In genomic region chrX:132258509-132258908, GRCh38 we compare ENCODE assay signal across 31 cellular contexts.
"Had no signal": no experiment of that assay in that cellular context is flagged by ENCODE, and none has a peak within 500 bp of the region (broad histone marks: within the 10 kb centered on the region; RNA-seq: fewer than 3 reads in every experiment).

No MANE protein-coding gene starts in this region.

- H3K36me3 ChIP-seq: brain microvascular endothelial cell, esophagus muscularis mucosa, gastrocnemius medialis, heart left ventricle had no signal

- H3K36me3 Mint-ChIP-seq: activated CD4-positive, alpha-beta memory T cell treated with anti-CD3 and anti-CD28 coated beads for 36 hours; activated CD8-positive, alpha-beta memory T cell treated with anti-CD3 and anti-CD28 coated beads, Interleukin-2, amount 10 ng/mL, durations not matched to agents 7 days and 5 days had no signal

- H3K27ac ChIP-seq: brain microvascular endothelial cell, coronary artery, dorsolateral prefrontal cortex, esophagus muscularis mucosa, foreskin keratinocyte, gastrocnemius medialis, heart left ventricle had no signal

- H3K4me1 ChIP-seq: esophagus muscularis mucosa, foreskin keratinocyte, gastrocnemius medialis, heart left ventricle had no signal

- H3K4me3 Mint-ChIP-seq: activated CD4-positive, alpha-beta memory T cell treated with anti-CD3 and anti-CD28 coated beads for 36 hours; activated CD4-positive, alpha-beta T cell treated with anti-CD3 and anti-CD28 coated beads for 36 hours; activated CD4-positive, alpha-beta T cell treated with anti-CD3 and anti-CD28 coated beads, Interleukin-2, amount 10 ng/mL, durations not matched to agents 24 days and 14 days; activated CD8-positive, alpha-beta memory T cell treated with anti-CD3 and anti-CD28 coated beads, Interleukin-2, amount 10 ng/mL, durations not matched to agents 7 days and 5 days; activated CD8-positive, alpha-beta T cell treated with anti-CD3 and anti-CD28 coated beads, Interleukin-2, amount 10 ng/mL, durations not matched to agents 7 days and 5 days; activated naive CD8-positive, alpha-beta T cell; activated T-cell treated with anti-CD3 and anti-CD28 coated beads, Interleukin-2, amount 50 U/mL, for 72 hours; central memory CD8-positive, alpha-beta T cell; dendritic cell treated with granulocyte-macrophage colony-stimulating factor and Interleukin-4, amounts not matched to agents 40 ng/mL and 50 ng/mL, for 4 days; T-helper 17 cell; T-helper 2 cell treated with Interferon-gamma antibody and Interleukin-4, amounts not matched to agents 5 μg/mL and 100 μg/mL, for 36 hours had no signal

- H3K9me3 ChIP-seq: esophagus muscularis mucosa, gastrocnemius medialis, heart left ventricle had no signal

- H3K4me3 ChIP-seq: coronary artery, dorsolateral prefrontal cortex, esophagus muscularis mucosa, gastrocnemius medialis, heart left ventricle had no signal

- H3K9me3 Mint-ChIP-seq: activated CD4-positive, alpha-beta memory T cell treated with anti-CD3 and anti-CD28 coated beads for 36 hours; activated CD4-positive, alpha-beta T cell treated with anti-CD3 and anti-CD28 coated beads, Interleukin-2, amount 10 ng/mL, durations not matched to agents 24 days and 14 days; central memory CD8-positive, alpha-beta T cell; dendritic cell treated with granulocyte-macrophage colony-stimulating factor and Interleukin-4, amounts not matched to agents 40 ng/mL and 50 ng/mL, for 4 days; T-helper 2 cell treated with Interferon-gamma antibody and Interleukin-4, amounts not matched to agents 5 μg/mL and 100 μg/mL, for 36 hours had no signal

- H3K4me1 Mint-ChIP-seq: activated CD4-positive, alpha-beta T cell treated with anti-CD3 and anti-CD28 coated beads, Interleukin-2, amount 10 ng/mL, durations not matched to agents 24 days and 14 days; activated CD8-positive, alpha-beta memory T cell treated with anti-CD3 and anti-CD28 coated beads, Interleukin-2, amount 10 ng/mL, durations not matched to agents 7 days and 5 days; central memory CD8-positive, alpha-beta T cell; T-helper 17 cell had no signal

- H3K27me3 ChIP-seq: brain microvascular endothelial cell, esophagus muscularis mucosa, foreskin keratinocyte, gastrocnemius medialis had no signal

- H3K27me3 Mint-ChIP-seq: activated CD4-positive, alpha-beta memory T cell treated with anti-CD3 and anti-CD28 coated beads for 36 hours; activated CD4-positive, alpha-beta T cell treated with anti-CD3 and anti-CD28 coated beads for 36 hours; activated CD4-positive, alpha-beta T cell treated with anti-CD3 and anti-CD28 coated beads, Interleukin-2, amount 10 ng/mL, durations not matched to agents 24 days and 14 days; activated CD8-positive, alpha-beta memory T cell treated with anti-CD3 and anti-CD28 coated beads, Interleukin-2, amount 10 ng/mL, durations not matched to agents 7 days and 5 days; activated naive CD8-positive, alpha-beta T cell; central memory CD8-positive, alpha-beta T cell; dendritic cell treated with granulocyte-macrophage colony-stimulating factor and Interleukin-4, amounts not matched to agents 40 ng/mL and 50 ng/mL, for 4 days; T-helper 17 cell had no signal

- H3K27ac Mint-ChIP-seq: activated CD4-positive, alpha-beta memory T cell treated with anti-CD3 and anti-CD28 coated beads for 36 hours; activated CD4-positive, alpha-beta T cell treated with anti-CD3 and anti-CD28 coated beads for 36 hours; activated CD4-positive, alpha-beta T cell treated with anti-CD3 and anti-CD28 coated beads, Interleukin-2, amount 10 ng/mL, durations not matched to agents 24 days and 14 days; activated CD8-positive, alpha-beta memory T cell treated with anti-CD3 and anti-CD28 coated beads, Interleukin-2, amount 10 ng/mL, durations not matched to agents 7 days and 5 days; activated CD8-positive, alpha-beta T cell treated with anti-CD3 and anti-CD28 coated beads, Interleukin-2, amount 10 ng/mL, durations not matched to agents 7 days and 5 days; activated naive CD8-positive, alpha-beta T cell; activated T-cell treated with anti-CD3 and anti-CD28 coated beads, Interleukin-2, amount 50 U/mL, for 72 hours; dendritic cell treated with granulocyte-macrophage colony-stimulating factor and Interleukin-4, amounts not matched to agents 40 ng/mL and 50 ng/mL, for 4 days; T-helper 17 cell; T-helper 2 cell treated with Interferon-gamma antibody and Interleukin-4, amounts not matched to agents 5 μg/mL and 100 μg/mL, for 36 hours had no signal

- DNase-seq: activated CD4-positive, alpha-beta memory T cell treated with anti-CD3 and anti-CD28 coated beads for 36 hours; activated CD4-positive, alpha-beta T cell treated with anti-CD3 and anti-CD28 coated beads for 36 hours; activated CD4-positive, alpha-beta T cell treated with anti-CD3 and anti-CD28 coated beads, Interleukin-2, amount 10 ng/mL, durations not matched to agents 24 days and 14 days; activated CD4-positive, CD25-positive, alpha-beta regulatory T cell; activated CD4-positive, CD25-positive, alpha-beta regulatory T cell treated with anti-CD3 and anti-CD28 coated beads, Interleukin-2, amount 50 U/mL, for 72 hours; activated CD8-positive, alpha-beta memory T cell treated with anti-CD3 and anti-CD28 coated beads, Interleukin-2, amount 10 ng/mL, durations not matched to agents 7 days and 5 days; activated CD8-positive, alpha-beta memory T cell treated with anti-CD3 and anti-CD28 coated beads, Interleukin-2, amount 50 U/mL, for 4 hours; activated CD8-positive, alpha-beta T cell treated with anti-CD3 and anti-CD28 coated beads, Interleukin-2, amount 10 ng/mL, durations not matched to agents 7 days and 5 days; activated gamma-delta T cell; activated naive CD4-positive, alpha-beta T cell; activated naive CD4-positive, alpha-beta T cell treated with anti-CD3 and anti-CD28 coated beads, Interleukin-2, amount 50 U/mL, for 16 hours; activated T-cell treated with anti-CD3 and anti-CD28 coated beads, Interleukin-2, amount 50 U/mL, for 1 hour; activated T-cell treated with anti-CD3 and anti-CD28 coated beads, Interleukin-2, amount 50 U/mL, for 72 hours; amniotic stem cell; anterior cingulate cortex; brain microvascular endothelial cell; dorsolateral prefrontal cortex; effector memory CD4-positive, alpha-beta T cell; erythroblast; foreskin keratinocyte; gastrocnemius medialis; glutamatergic neuron; heart left ventricle; T-helper 17 cell; T1000 had no signal
